Comparison of ENCODE assay signal across 13 cellular contexts in the genomic region with DNA sequence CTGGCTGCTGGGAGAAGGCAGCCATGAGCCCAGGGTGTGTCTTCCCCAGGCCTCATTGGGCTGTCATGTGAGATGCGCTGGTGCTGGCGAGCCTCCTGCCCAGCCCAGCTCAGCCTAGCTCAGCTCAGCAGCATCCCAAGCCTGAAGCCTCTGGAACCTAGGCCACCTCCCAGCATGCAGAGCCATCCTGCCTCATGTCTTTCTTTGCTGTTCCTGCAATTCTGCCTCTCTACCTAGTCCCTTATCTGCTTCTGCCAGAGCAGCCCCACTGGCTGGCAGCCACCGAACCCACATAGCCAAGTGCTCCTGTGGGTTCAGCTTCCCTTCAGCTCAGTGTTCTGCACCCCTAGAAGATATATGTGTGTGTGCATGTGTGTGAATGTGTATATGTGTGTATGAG.
"Had no signal": no experiment of that assay in that cellular context is flagged by ENCODE, and none has a peak within 500 bp of the region (broad histone marks: within the 10 kb centered on the region; RNA-seq: fewer than 3 reads in every experiment).

No MANE protein-coding gene starts in this region.

- H3K9me3 ChIP-seq: adrenal gland, body of pancreas, right atrium auricular region, upper lobe of left lung had no signal

- H3K27ac ChIP-seq: body of pancreas, upper lobe of left lung had no signal

- H3K36me3 Mint-ChIP-seq: stimulated activated memory B cell treated with anti-CD40 and anti-IgM and Interleukin-4, amounts not matched to agents 10 μg/mL and 1 μg/mL and 100 μg/mL, for 72 hours had no signal

- H3K27me3 Mint-ChIP-seq: activated CD4-positive, alpha-beta T cell treated with anti-CD3 and anti-CD28 coated beads, Interleukin-2, amount 10 ng/mL, durations not matched to agents 24 days and 14 days; dendritic cell treated with granulocyte-macrophage colony-stimulating factor and Interleukin-4, amounts not matched to agents 40 ng/mL and 50 ng/mL, for 4 days had no signal

- H3K27me3 ChIP-seq: adrenal gland, body of pancreas, right atrium auricular region, upper lobe of left lung had no signal

- H3K4me3 Mint-ChIP-seq: activated B cell treated with CpG ODN at 0.5 μM for 24 hours; activated CD4-positive, alpha-beta T cell treated with anti-CD3 and anti-CD28 coated beads, Interleukin-2, amount 10 ng/mL, durations not matched to agents 24 days and 14 days; activated T-helper 17 cell treated with anti-CD3 and anti-CD28 coated beads, Interleukin-2, amount 50 U/mL, for 72 hours; dendritic cell treated with granulocyte-macrophage colony-stimulating factor and Interleukin-4, amounts not matched to agents 40 ng/mL and 50 ng/mL, for 4 days; stimulated activated memory B cell treated with anti-CD40 and anti-IgM and Interleukin-4, amounts not matched to agents 10 μg/mL and 1 μg/mL and 100 μg/mL, for 72 hours; T-helper 17 cell had no signal

- ATAC-seq: activated T-helper 17 cell treated with anti-CD3 and anti-CD28 coated beads, Interleukin-2, amount 50 U/mL, for 72 hours; stimulated activated memory B cell treated with anti-CD40 and anti-IgM and Interleukin-4, amounts not matched to agents 10 μg/mL and 1 μg/mL and 100 μg/mL, for 72 hours; T-helper 17 cell had no signal

- H3K4me1 ChIP-seq: body of pancreas had no signal

- H3K4me3 ChIP-seq: adrenal gland, body of pancreas, right atrium auricular region, upper lobe of left lung had no signal

- DNase-seq: activated B cell treated with CpG ODN at 0.5 μM for 24 hours; activated CD4-positive, alpha-beta T cell treated with anti-CD3 and anti-CD28 coated beads, Interleukin-2, amount 10 ng/mL, durations not matched to agents 24 days and 14 days; activated CD8-positive, alpha-beta memory T cell treated with anti-CD3 and anti-CD28 coated beads for 24 hours; activated naive CD4-positive, alpha-beta T cell treated with anti-CD3 and anti-CD28 coated beads, Interleukin-2, amount 50 U/mL, for 16 hours; activated T-cell treated with anti-CD3 and anti-CD28 coated beads for 4 hours; T-helper 17 cell had no signal

- H3K27ac Mint-ChIP-seq: activated B cell treated with CpG ODN at 0.5 μM for 24 hours; activated CD4-positive, alpha-beta T cell treated with anti-CD3 and anti-CD28 coated beads, Interleukin-2, amount 10 ng/mL, durations not matched to agents 24 days and 14 days; activated T-helper 17 cell treated with anti-CD3 and anti-CD28 coated beads, Interleukin-2, amount 50 U/mL, for 72 hours; dendritic cell treated with granulocyte-macrophage colony-stimulating factor and Interleukin-4, amounts not matched to agents 40 ng/mL and 50 ng/mL, for 4 days; stimulated activated memory B cell treated with anti-CD40 and anti-IgM and Interleukin-4, amounts not matched to agents 10 μg/mL and 1 μg/mL and 100 μg/mL, for 72 hours; T-helper 17 cell had no signal

- H3K36me3 ChIP-seq: adrenal gland, right atrium auricular region, upper lobe of left lung had no signal

- H3K4me1 Mint-ChIP-seq: activated B cell treated with CpG ODN at 0.5 μM for 24 hours; activated CD4-positive, alpha-beta T cell treated with anti-CD3 and anti-CD28 coated beads, Interleukin-2, amount 10 ng/mL, durations not matched to agents 24 days and 14 days; activated T-helper 17 cell treated with anti-CD3 and anti-CD28 coated beads, Interleukin-2, amount 50 U/mL, for 72 hours; stimulated activated memory B cell treated with anti-CD40 and anti-IgM and Interleukin-4, amounts not matched to agents 10 μg/mL and 1 μg/mL and 100 μg/mL, for 72 hours; T-helper 17 cell had no signal

- H3K9me3 Mint-ChIP-seq: activated B cell treated with CpG ODN at 0.5 μM for 24 hours; activated CD4-positive, alpha-beta T cell treated with anti-CD3 and anti-CD28 coated beads, Interleukin-2, amount 10 ng/mL, durations not matched to agents 24 days and 14 days; activated T-helper 17 cell treated with anti-CD3 and anti-CD28 coated beads, Interleukin-2, amount 50 U/mL, for 72 hours; dendritic cell treated with granulocyte-macrophage colony-stimulating factor and Interleukin-4, amounts not matched to agents 40 ng/mL and 50 ng/mL, for 4 days; stimulated activated memory B cell treated with anti-CD40 and anti-IgM and Interleukin-4, amounts not matched to agents 10 μg/mL and 1 μg/mL and 100 μg/mL, for 72 hours had no signal
